Comparison of ENCODE assay signal across 8 cellular contexts in the genomic region with DNA sequence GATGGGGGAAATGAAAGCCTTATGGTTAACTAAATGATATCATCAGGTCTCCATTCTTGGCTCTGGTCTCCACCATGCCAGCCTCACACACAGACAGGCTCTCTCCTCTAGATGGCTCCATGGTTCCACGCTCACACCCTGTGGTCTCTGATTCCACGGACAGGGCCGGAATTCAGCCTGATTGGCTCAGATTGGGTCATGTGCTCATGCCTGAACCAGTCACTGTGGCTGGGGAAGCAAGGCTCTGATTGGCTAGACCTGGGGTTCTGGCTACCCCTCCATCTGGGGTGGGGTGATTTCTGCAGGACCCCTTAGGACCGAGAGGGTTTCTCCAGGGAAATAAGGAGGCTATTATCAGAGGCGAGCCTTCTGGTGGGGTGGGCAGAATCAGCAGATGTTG.
DNase-seq lines count a peak whose midpoint lies in the region; ATAC-seq and TF ChIP-seq lines count a peak whose summit lies in the region.

No MANE protein-coding gene starts in this region.

- DNase-seq in D341Med (ENCODE audit: low spot score): peak; percentile 74
- peak; percentile 85 for DNase-seq in H4 (ENCODE audit: low spot score)
- DNase-seq in NCI-H82 treated with DMSO at 0.1 percent for 48 hours (lab: John Stamatoyannopoulos, UW; ENCODE audit: unreplicated experiment): peak; percentile 90
- peak; percentile 45 for DNase-seq in endothelial cell (ENCODE audit: low spot score)
- peak; percentile 35 for DNase-seq in mucosa of gallbladder (ENCODE audit: low spot score)
- DNase-seq in activated naive CD4-positive, alpha-beta T cell (lab: John Stamatoyannopoulos, UW): no peak
- DNase-seq in OCI-M2 (lab: John Stamatoyannopoulos, UW; ENCODE audit: unreplicated experiment): no peak

- no peak for TF ChIP-seq CTCF in endothelial cell (IDR thresholded peaks at IDR 0.05; ENCODE audit: unreplicated experiment)

- H3K4me3 Mint-ChIP-seq in endothelial cell (ENCODE audit: unreplicated experiment): no peak overlapping the region

- H3K27ac Mint-ChIP-seq in endothelial cell (ENCODE audit: unreplicated experiment): no peak overlapping the region

- H3K27me3 Mint-ChIP-seq in endothelial cell (ENCODE audit: unreplicated experiment): peaks cover 3% of the 10 kb centered on the region

- no peak for ATAC-seq in HG03378 (IDR thresholded peaks at IDR 0.05; ENCODE audit: unreplicated experiment)

- no peaks in the 10 kb centered on the region for H3K4me1 Mint-ChIP-seq in endothelial cell (ENCODE audit: unreplicated experiment)

- no peaks in the 10 kb centered on the region for H3K9me3 Mint-ChIP-seq in endothelial cell (ENCODE audit: unreplicated experiment)

- H3K36me3 Mint-ChIP-seq in endothelial cell (ENCODE audit: low read depth, unreplicated experiment): no peaks in the 10 kb centered on the region

Comparison
In these comparisons a context has a peak if more than half of its experiments do, and no peak if none do; other contexts are left out.
1. DNase-seq: peak in D341Med (single experiment), H4 (single experiment), NCI-H82 treated with DMSO at 0.1 percent for 48 hours (single experiment), endothelial cell (single experiment) and mucosa of gallbladder (single experiment); none in activated naive CD4-positive, alpha-beta T cell (0 of 4) and OCI-M2 (single experiment).